ENCODE assay signal across 8 cellular contexts in the genomic region with DNA sequence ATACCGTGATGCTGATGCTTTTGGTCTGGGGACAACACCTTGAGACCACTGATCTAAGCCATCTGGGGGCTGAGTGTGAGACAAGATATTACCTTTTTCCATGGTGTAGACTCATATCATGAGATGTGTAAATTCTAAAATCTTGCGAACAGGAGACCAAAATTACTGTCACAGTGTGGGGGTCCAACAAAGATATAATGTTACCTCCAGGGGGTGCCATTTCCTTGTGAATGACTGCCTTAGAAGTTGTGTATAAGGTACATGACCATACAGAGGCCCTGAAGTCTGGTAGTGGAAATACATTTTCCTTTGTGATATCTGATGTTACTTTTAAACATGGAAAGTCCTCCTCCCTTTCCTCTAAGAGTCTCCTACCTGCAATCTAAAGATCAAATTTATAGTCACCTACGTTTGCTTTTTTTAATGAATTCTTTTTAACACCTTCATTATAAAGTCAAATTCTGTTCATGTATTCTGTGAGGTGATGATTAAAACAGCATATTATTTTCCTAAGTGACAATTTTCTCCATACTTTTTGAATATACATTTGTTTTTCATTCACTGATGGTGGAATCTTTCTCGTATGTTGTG.
DNase-seq lines count a peak whose midpoint lies in the region; ATAC-seq and TF ChIP-seq lines count a peak whose summit lies in the region.

No MANE protein-coding gene starts in this region.

- no peaks in the 10 kb centered on the region for H3K36me3 ChIP-seq in thyroid gland

- H3K4me3 ChIP-seq in LNCaP clone FGC (ENCODE audit: low read depth, low read length): no peak overlapping the region
- no peak overlapping the region for H3K4me3 ChIP-seq in thyroid gland (replicated peaks in 1 of 3)

- H3K4me1 ChIP-seq in thyroid gland: peaks cover 0 to 7% of the 10 kb centered on the region in 2 donors

- H3K27ac ChIP-seq in VCaP: no peak overlapping the region
- no peak overlapping the region for H3K27ac ChIP-seq in thyroid gland

- peak; percentile 67 for ATAC-seq in GM19324 (IDR thresholded peaks at IDR 0.05; ENCODE audit: low FRiP score, unreplicated experiment)
- ATAC-seq in left ventricle myocardium superior: peak; percentile 72
- no peak for ATAC-seq in HG03521 (IDR thresholded peaks at IDR 0.05; ENCODE audit: unreplicated experiment)

- intact Hi-C loops in left ventricle myocardium superior (cut with micrococcal nuclease): loop anchor here (5.0 kb wide), 2 partner anchors 146 to 1226 kb away; no protein-coding TSS in a partner anchor
- intact Hi-C loops in thyroid gland (cut with DNase I): loop anchor here (5.0 to 10.0 kb wide), 2 partner anchors 143 to 1226 kb away; no protein-coding TSS in a partner anchor

- no peaks in the 10 kb centered on the region for H3K27me3 ChIP-seq in thyroid gland

- 89 to 94% methylated on average over 4 of the region's 4 CpGs for WGBS in thyroid gland, 2 donors

- no peaks in the 10 kb centered on the region for H3K9me3 ChIP-seq in thyroid gland

- no peak for TF ChIP-seq POLR2A in thyroid gland (IDR thresholded peaks at IDR 0.05)

- TF ChIP-seq CTCF in LNCaP clone FGC (IDR thresholded peaks at IDR 0.05; ENCODE audit: control insufficient read depth, extremely low read depth, insufficient read depth) (peak; percentile 64), VCaP (conservative IDR thresholded peaks at IDR 0.05) (peak; percentile 67), thyroid gland (IDR thresholded peaks at IDR 0.05) (peak in 5 of 6 experiments; percentile 14 to 76 (median 63))

- DNase-seq in COLO829 (ENCODE audit: low spot score): peak; percentile 36
- no peak for DNase-seq in LNCaP clone FGC (ENCODE audit: low read depth)
- no peak for DNase-seq in left ventricle myocardium superior
- DNase-seq in thyroid gland: peak in 1 of 2 donors; percentile 6
- no peak for DNase-seq in stimulated activated CD4-positive, alpha-beta T cell treated with anti-CD3 and anti-CD28 coated beads, Interleukin-15, amount 100 ng/mL, for 24 hours
